In the genomic region with DNA sequence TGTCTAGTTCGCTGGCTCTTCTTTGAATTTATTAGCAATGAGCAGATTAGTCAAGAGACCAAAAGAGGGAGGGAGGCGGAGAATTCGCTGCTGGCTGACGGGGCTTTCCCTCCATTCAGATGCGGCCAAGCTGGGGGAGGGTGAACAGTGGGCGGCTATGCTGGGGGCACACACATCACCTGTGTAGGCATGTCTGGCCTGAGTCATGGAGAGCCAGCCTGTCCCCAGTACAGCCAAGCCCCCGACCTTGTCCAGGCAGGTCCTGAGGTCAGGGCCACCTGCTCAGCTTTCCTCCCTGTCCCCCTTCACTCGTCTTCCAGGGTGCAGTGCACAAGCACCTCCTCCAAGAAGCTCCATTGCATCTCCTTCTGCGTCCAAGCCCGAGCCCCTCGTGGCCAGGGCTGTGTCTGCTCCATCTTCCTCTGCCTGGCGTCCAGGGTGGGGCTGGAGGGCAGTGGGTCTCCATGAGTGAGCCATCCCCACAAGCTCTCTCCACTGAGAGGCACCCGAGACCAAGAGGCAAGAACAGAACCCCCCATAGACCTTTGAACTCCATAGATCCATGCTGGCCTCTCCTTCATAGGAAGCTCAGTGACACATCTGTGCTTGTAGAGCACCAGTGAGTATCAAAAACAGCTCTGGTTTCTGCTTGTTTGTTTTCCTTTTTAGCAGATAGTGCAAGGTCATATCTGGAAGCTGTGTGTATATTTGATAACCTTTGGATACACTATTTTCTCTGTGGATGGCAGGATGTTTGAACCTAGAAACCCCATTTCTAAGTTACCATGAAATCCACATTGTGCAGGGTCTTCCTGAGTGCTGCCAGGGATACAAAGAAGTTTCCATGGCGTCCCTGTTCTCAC, we compare ENCODE assay signal across 1 cellular context.
A peak's percentile ranks its signal among the peaks of the same experiment; 100 is the strongest.
TF ChIP-seq lines count a peak whose summit lies in the region.

No MANE protein-coding gene starts in this region.

TF ChIP-seq in HepG2, 621 proteins besides CTCF, POLR2A, EP300 and RAD21 (continued from another document and continues in another):
- TF ChIP-seq PCBP2 (optimal IDR thresholded peaks at IDR 0.05; ENCODE audit: low read depth, low read length, poor library complexity, severe bottlenecking) (no peak), JUND (CRISPR knock-in tag; IDR thresholded peaks at IDR 0.05) (no peak; the same call in 1 of the 2 replicates), ZNF557 (CRISPR knock-in tag; IDR thresholded peaks at IDR 0.05) (peak; percentile 64; the same call in 1 of the 2 replicates), ZNF678 (CRISPR knock-in tag; IDR thresholded peaks at IDR 0.05) (no peak), MBD4 (IDR thresholded peaks at IDR 0.05; ENCODE audit: borderline replicate concordance, low read length) (no peak; the same call in 1 of the 2 replicates), ZNF768 (CRISPR knock-in tag; IDR thresholded peaks at IDR 0.05) (no peak), ZFP62 (CRISPR knock-in tag; IDR thresholded peaks at IDR 0.05) (no peak), KLF9 (CRISPR knock-in tag; IDR thresholded peaks at IDR 0.05; ENCODE audit: low read depth) (no peak), EEA1 (CRISPR knock-in tag; IDR thresholded peaks at IDR 0.05; ENCODE audit: borderline replicate concordance) (no peak), ZNF282 (IDR thresholded peaks at IDR 0.05; ENCODE audit: partially characterized antibody) (no peak), ZNF136 (CRISPR knock-in tag; IDR thresholded peaks at IDR 0.05; ENCODE audit: low read depth) (no peak; the same call in 1 of the 2 replicates), ZNF317 (CRISPR knock-in tag; IDR thresholded peaks at IDR 0.05) (peak; percentile 72), ASH2L (IDR thresholded peaks at IDR 0.05; ENCODE audit: insufficient read length, low read depth, low read length) (peak; percentile 90), SIN3B (IDR thresholded peaks at IDR 0.05; ENCODE audit: low read length) (no peak), ZNF10 (CRISPR knock-in tag; IDR thresholded peaks at IDR 0.05; ENCODE audit: borderline replicate concordance, low read depth) (no peak), MATR3 (CRISPR knock-in tag; IDR thresholded peaks at IDR 0.05) (no peak), IRF2 (CRISPR knock-in tag; IDR thresholded peaks at IDR 0.05) (peak; percentile 74; the same call in 1 of the 2 replicates), ZFP1 (CRISPR knock-in tag; IDR thresholded peaks at IDR 0.05) (0 out of 2 replicates have a peak, but pooled peaks have one; percentile 39), RAD51 (IDR thresholded peaks at IDR 0.05; ENCODE audit: borderline replicate concordance) (no peak), U2AF2 (IDR thresholded peaks at IDR 0.05; ENCODE audit: low read depth, low read length) (no peak), ZNF326 (CRISPR knock-in tag; IDR thresholded peaks at IDR 0.05; ENCODE audit: borderline replicate concordance) (no peak), PRMT3 (CRISPR knock-in tag; IDR thresholded peaks at IDR 0.05; ENCODE audit: borderline replicate concordance, low read depth) (no peak), GABPB1 (CRISPR knock-in tag; IDR thresholded peaks at IDR 0.05) (peak; percentile 50; the same call in 1 of the 2 replicates), PTBP1 (IDR thresholded peaks at IDR 0.05; ENCODE audit: low read depth, low read length, poor library complexity, severe bottlenecking) (no peak), REXO4 (CRISPR knock-in tag; IDR thresholded peaks at IDR 0.05; ENCODE audit: borderline replicate concordance) (no peak), ZNF572 (CRISPR knock-in tag; IDR thresholded peaks at IDR 0.05) (no peak; the same call in 1 of the 2 replicates), LCORL (IDR thresholded peaks at IDR 0.05) (no peak), LCORL (CRISPR knock-in tag; IDR thresholded peaks at IDR 0.05) (peak; percentile 49; the same call in 1 of the 2 replicates)
- TF ChIP-seq, protein P1, sequence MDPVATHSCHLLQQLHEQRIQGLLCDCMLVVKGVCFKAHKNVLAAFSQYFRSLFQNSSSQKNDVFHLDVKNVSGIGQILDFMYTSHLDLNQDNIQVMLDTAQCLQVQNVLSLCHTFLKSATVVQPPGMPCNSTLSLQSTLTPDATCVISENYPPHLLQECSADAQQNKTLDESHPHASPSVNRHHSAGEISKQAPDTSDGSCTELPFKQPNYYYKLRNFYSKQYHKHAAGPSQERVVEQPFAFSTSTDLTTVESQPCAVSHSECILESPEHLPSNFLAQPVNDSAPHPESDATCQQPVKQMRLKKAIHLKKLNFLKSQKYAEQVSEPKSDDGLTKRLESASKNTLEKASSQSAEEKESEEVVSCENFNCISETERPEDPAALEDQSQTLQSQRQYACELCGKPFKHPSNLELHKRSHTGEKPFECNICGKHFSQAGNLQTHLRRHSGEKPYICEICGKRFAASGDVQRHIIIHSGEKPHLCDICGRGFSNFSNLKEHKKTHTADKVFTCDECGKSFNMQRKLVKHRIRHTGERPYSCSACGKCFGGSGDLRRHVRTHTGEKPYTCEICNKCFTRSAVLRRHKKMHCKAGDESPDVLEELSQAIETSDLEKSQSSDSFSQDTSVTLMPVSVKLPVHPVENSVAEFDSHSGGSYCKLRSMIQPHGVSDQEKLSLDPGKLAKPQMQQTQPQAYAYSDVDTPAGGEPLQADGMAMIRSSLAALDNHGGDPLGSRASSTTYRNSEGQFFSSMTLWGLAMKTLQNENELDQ (CRISPR knock-in tag; IDR thresholded peaks at IDR 0.05; ENCODE audit: borderline replicate concordance) = no peak
- TF ChIP-seq, protein P2, sequence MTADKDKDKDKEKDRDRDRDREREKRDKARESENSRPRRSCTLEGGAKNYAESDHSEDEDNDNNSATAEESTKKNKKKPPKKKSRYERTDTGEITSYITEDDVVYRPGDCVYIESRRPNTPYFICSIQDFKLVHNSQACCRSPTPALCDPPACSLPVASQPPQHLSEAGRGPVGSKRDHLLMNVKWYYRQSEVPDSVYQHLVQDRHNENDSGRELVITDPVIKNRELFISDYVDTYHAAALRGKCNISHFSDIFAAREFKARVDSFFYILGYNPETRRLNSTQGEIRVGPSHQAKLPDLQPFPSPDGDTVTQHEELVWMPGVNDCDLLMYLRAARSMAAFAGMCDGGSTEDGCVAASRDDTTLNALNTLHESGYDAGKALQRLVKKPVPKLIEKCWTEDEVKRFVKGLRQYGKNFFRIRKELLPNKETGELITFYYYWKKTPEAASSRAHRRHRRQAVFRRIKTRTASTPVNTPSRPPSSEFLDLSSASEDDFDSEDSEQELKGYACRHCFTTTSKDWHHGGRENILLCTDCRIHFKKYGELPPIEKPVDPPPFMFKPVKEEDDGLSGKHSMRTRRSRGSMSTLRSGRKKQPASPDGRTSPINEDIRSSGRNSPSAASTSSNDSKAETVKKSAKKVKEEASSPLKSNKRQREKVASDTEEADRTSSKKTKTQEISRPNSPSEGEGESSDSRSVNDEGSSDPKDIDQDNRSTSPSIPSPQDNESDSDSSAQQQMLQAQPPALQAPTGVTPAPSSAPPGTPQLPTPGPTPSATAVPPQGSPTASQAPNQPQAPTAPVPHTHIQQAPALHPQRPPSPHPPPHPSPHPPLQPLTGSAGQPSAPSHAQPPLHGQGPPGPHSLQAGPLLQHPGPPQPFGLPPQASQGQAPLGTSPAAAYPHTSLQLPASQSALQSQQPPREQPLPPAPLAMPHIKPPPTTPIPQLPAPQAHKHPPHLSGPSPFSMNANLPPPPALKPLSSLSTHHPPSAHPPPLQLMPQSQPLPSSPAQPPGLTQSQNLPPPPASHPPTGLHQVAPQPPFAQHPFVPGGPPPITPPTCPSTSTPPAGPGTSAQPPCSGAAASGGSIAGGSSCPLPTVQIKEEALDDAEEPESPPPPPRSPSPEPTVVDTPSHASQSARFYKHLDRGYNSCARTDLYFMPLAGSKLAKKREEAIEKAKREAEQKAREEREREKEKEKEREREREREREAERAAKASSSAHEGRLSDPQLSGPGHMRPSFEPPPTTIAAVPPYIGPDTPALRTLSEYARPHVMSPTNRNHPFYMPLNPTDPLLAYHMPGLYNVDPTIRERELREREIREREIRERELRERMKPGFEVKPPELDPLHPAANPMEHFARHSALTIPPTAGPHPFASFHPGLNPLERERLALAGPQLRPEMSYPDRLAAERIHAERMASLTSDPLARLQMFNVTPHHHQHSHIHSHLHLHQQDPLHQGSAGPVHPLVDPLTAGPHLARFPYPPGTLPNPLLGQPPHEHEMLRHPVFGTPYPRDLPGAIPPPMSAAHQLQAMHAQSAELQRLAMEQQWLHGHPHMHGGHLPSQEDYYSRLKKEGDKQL (CRISPR knock-in tag; IDR thresholded peaks at IDR 0.05; ENCODE audit: low read depth) = peak; percentile 72
- TF ChIP-seq, protein P3, sequence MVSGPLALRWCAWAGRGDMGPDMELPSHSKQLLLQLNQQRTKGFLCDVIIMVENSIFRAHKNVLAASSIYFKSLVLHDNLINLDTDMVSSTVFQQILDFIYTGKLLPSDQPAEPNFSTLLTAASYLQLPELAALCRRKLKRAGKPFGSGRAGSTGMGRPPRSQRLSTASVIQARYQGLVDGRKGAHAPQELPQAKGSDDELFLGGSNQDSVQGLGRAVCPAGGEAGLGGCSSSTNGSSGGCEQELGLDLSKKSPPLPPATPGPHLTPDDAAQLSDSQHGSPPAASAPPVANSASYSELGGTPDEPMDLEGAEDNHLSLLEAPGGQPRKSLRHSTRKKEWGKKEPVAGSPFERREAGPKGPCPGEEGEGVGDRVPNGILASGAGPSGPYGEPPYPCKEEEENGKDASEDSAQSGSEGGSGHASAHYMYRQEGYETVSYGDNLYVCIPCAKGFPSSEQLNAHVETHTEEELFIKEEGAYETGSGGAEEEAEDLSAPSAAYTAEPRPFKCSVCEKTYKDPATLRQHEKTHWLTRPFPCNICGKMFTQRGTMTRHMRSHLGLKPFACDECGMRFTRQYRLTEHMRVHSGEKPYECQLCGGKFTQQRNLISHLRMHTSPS (CRISPR knock-in tag; IDR thresholded peaks at IDR 0.05; ENCODE audit: low read depth) = peak; percentile 40; the same call in 1 of the 2 replicates
- TF ChIP-seq, protein P4, sequence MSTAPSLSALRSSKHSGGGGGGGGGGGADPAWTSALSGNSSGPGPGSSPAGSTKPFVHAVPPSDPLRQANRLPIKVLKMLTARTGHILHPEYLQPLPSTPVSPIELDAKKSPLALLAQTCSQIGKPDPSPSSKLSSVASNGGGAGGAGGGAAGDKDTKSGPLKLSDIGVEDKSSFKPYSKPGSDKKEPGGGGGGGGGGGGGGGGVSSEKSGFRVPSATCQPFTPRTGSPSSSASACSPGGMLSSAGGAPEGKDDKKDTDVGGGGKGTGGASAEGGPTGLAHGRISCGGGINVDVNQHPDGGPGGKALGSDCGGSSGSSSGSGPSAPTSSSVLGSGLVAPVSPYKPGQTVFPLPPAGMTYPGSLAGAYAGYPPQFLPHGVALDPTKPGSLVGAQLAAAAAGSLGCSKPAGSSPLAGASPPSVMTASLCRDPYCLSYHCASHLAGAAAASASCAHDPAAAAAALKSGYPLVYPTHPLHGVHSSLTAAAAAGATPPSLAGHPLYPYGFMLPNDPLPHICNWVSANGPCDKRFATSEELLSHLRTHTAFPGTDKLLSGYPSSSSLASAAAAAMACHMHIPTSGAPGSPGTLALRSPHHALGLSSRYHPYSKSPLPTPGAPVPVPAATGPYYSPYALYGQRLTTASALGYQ (CRISPR knock-in tag; IDR thresholded peaks at IDR 0.05) = peak; percentile 90
- TF ChIP-seq, protein P5, sequence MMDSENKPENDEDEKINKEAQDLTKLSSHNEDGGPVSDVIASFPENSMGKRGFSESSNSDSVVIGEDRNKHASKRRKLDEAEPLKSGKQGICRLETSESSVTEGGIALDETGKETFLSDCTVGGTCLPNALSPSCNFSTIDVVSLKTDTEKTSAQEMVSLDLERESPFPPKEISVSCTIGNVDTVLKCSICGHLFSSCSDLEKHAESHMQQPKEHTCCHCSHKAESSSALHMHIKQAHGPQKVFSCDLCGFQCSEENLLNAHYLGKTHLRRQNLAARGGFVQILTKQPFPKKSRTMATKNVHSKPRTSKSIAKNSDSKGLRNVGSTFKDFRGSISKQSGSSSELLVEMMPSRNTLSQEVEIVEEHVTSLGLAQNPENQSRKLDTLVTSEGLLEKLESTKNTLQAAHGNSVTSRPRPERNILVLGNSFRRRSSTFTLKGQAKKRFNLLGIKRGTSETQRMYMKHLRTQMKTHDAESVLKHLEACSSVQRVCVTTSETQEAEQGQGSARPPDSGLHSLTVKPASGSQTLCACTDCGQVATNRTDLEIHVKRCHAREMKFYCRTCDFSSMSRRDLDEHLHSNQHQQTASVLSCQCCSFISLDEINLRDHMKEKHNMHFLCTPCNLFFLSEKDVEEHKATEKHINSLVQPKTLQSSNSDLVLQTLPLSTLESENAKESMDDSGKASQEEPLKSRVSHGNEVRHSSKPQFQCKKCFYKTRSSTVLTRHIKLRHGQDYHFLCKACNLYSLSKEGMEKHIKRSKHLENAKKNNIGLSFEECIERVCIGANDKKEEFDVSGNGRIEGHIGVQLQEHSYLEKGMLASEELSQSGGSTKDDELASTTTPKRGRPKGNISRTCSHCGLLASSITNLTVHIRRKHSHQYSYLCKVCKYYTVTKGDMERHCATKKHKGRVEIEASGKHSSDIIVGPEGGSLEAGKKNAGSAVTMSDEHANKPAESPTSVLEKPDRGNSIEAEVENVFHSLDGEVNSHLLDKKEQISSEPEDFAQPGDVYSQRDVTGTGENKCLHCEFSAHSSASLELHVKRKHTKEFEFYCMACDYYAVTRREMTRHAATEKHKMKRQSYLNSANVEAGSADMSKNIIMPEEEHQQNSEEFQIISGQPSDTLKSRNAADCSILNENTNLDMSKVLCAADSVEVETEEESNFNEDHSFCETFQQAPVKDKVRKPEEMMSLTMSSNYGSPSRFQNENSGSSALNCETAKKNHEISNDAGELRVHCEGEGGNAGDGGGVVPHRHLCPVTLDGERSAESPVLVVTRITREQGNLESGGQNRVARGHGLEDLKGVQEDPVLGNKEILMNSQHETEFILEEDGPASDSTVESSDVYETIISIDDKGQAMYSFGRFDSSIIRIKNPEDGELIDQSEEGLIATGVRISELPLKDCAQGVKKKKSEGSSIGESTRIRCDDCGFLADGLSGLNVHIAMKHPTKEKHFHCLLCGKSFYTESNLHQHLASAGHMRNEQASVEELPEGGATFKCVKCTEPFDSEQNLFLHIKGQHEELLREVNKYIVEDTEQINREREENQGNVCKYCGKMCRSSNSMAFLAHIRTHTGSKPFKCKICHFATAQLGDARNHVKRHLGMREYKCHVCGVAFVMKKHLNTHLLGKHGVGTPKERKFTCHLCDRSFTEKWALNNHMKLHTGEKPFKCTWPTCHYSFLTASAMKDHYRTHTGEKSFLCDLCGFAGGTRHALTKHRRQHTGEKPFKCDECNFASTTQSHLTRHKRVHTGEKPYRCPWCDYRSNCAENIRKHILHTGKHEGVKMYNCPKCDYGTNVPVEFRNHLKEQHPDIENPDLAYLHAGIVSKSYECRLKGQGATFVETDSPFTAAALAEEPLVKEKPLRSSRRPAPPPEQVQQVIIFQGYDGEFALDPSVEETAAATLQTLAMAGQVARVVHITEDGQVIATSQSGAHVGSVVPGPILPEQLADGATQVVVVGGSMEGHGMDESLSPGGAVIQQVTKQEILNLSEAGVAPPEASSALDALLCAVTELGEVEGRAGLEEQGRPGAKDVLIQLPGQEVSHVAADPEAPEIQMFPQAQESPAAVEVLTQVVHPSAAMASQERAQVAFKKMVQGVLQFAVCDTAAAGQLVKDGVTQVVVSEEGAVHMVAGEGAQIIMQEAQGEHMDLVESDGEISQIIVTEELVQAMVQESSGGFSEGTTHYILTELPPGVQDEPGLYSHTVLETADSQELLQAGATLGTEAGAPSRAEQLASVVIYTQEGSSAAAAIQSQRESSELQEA (CRISPR knock-in tag; IDR thresholded peaks at IDR 0.05; ENCODE audit: not compliant biosample characterization) = no peak
- TF ChIP-seq, protein P6, sequence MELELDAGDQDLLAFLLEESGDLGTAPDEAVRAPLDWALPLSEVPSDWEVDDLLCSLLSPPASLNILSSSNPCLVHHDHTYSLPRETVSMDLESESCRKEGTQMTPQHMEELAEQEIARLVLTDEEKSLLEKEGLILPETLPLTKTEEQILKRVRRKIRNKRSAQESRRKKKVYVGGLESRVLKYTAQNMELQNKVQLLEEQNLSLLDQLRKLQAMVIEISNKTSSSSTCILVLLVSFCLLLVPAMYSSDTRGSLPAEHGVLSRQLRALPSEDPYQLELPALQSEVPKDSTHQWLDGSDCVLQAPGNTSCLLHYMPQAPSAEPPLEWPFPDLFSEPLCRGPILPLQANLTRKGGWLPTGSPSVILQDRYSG (CRISPR knock-in tag; IDR thresholded peaks at IDR 0.05) = 0 out of 2 replicates have a peak, but pooled peaks have one; percentile 12
